ENCODE assay signal across 12 cellular contexts in the genomic region with DNA sequence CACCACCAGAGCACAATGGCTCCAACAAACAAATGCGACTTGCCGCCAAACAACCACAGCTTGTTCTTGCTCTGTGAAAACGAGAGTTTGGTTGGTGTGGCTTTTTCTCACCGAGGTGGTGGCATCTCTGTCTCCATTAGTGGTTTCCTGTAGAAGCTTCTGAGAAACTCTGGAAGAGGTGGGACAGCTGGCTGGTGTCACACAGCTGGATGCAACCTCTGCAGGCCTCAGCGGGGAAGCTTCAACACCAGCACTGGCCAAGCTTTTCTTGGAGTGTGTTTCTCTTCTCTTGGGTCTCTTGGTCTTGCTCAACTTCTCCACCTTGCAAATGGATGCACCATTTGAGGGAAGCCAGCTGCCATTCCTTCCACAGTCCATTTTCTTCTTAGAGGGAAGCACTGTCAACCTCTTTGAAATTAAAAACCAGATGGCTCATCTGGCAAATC.
A peak's percentile ranks its signal among the peaks of the same experiment; 100 is the strongest.
DNase-seq lines count a peak whose midpoint lies in the region; ATAC-seq and TF ChIP-seq lines count a peak whose summit lies in the region.
"Had no signal": no experiment of that assay in that cellular context is flagged by ENCODE, and none has a peak within 500 bp of the region (broad histone marks: within the 10 kb centered on the region; RNA-seq: fewer than 3 reads in every experiment).

No MANE protein-coding gene starts in this region.

- intact Hi-C loops in CD8-positive, alpha-beta T cell (cut with DNase I, micrococcal nuclease), result no loop called here

- H2AFZ ChIP-seq in KMS-11 (ENCODE audit: low read depth), result no peak overlapping the region

- H3K27me3 ChIP-seq in CD8-positive, alpha-beta T cell (ENCODE audit: insufficient read depth, low read length), result no peaks in the 10 kb centered on the region
- peaks cover 96% of the 10 kb centered on the region for H3K27me3 ChIP-seq in KMS-11 (ENCODE audit: insufficient read depth, low read depth)
- H3K27me3 ChIP-seq: left lung had no signal

- H3K36me3 Mint-ChIP-seq in CD8-positive, alpha-beta T cell, result no peaks in the 10 kb centered on the region
- peaks cover 2% of the 10 kb centered on the region for H3K36me3 Mint-ChIP-seq in activated naive CD8-positive, alpha-beta T cell treated with anti-CD3 and anti-CD28 coated beads for 36 hours
- H3K36me3 Mint-ChIP-seq: CD4-positive, CD25-positive, alpha-beta regulatory T cell had no signal

- no peak overlapping the region for H3K4me3 ChIP-seq in CD8-positive, alpha-beta T cell (ENCODE audit: low read depth, low read length)
- H3K4me3 ChIP-seq in KMS-11 (IDR thresholded peaks at IDR 0.05; ENCODE audit: insufficient read depth, low read depth, low read length), result peak overlapping the region; percentile 67
- H3K4me3 ChIP-seq: left lung had no signal

- TF ChIP-seq CTCF in CD8-positive, alpha-beta T cell (IDR thresholded peaks at IDR 0.05), result no peak
- no peak; the same call in 1 of the 2 replicates for TF ChIP-seq CTCF in KMS-11 (conservative IDR thresholded peaks at IDR 0.05; ENCODE audit: low read depth, low read length)

- H3K9me3 ChIP-seq in CD8-positive, alpha-beta T cell (ENCODE audit: low read length), result no peaks in the 10 kb centered on the region
- H3K9me3 ChIP-seq: left lung had no signal

- no peaks in the 10 kb centered on the region for H3K9me3 Mint-ChIP-seq in CD8-positive, alpha-beta T cell
- no peaks in the 10 kb centered on the region for H3K9me3 Mint-ChIP-seq in activated naive CD8-positive, alpha-beta T cell treated with anti-CD3 and anti-CD28 coated beads for 36 hours

- 0 out of 2 replicates have a peak, but pooled peaks cover 9% of the 10 kb centered on the region for H4K20me1 ChIP-seq in KMS-11 (ENCODE audit: insufficient read depth)

- no peak overlapping the region for H3K9ac ChIP-seq in KMS-11

- CTCF ChIA-PET in CD8-positive, alpha-beta T cell (lab: Charles Lee), result interaction anchor here (1.1 to 1.9 kb wide), 2 partner anchors 15 to 17 kb away, joined by 3 to 14 read pairs; no protein-coding TSS in a partner anchor

- DNase-seq in CD8-positive, alpha-beta T cell, result no peak
- peak; percentile 55 for DNase-seq in activated naive CD8-positive, alpha-beta T cell treated with anti-CD3 and anti-CD28 coated beads for 36 hours
- DNase-seq in mesenteric fat pad (ENCODE audit: low spot score) (peak; percentile 49), RKO (ENCODE audit: low spot score) (no peak), NK-92 (lab: John Stamatoyannopoulos, UW; ENCODE audit: unreplicated experiment) (no peak)
- no peak for DNase-seq in activated effector memory CD4-positive, alpha-beta T cell treated with anti-CD3 and anti-CD28 coated beads, Interleukin-2, amount 50 U/mL, for 16 hours
- DNase-seq: left lung, NCI-H1436, NCI-H524 had no signal

- H3K79me2 ChIP-seq in KMS-11 (ENCODE audit: insufficient read depth, low read depth), result no peaks in the 10 kb centered on the region

- peaks cover 45% of the 10 kb centered on the region for H3K4me1 Mint-ChIP-seq in CD8-positive, alpha-beta T cell (ENCODE audit: low read depth)
- peaks cover 55% of the 10 kb centered on the region for H3K4me1 Mint-ChIP-seq in activated naive CD8-positive, alpha-beta T cell treated with anti-CD3 and anti-CD28 coated beads for 36 hours

- peak overlapping the region; percentile 39 for H3K4me3 Mint-ChIP-seq in CD8-positive, alpha-beta T cell
- no peak overlapping the region for H3K4me3 Mint-ChIP-seq in activated naive CD8-positive, alpha-beta T cell treated with anti-CD3 and anti-CD28 coated beads for 36 hours
- H3K4me3 Mint-ChIP-seq: CD4-positive, CD25-positive, alpha-beta regulatory T cell had no signal

- POLR2A ChIA-PET in CD8-positive, alpha-beta T cell (lab: Charles Lee), result no interaction called here

- no peak overlapping the region for H3K27ac Mint-ChIP-seq in CD8-positive, alpha-beta T cell
- no peak overlapping the region for H3K27ac Mint-ChIP-seq in activated naive CD8-positive, alpha-beta T cell treated with anti-CD3 and anti-CD28 coated beads for 36 hours

- no peak overlapping the region for H3K27ac ChIP-seq in CD8-positive, alpha-beta T cell (ENCODE audit: low read depth, low read length)
- no peak overlapping the region for H3K27ac ChIP-seq in KMS-11
- H3K27ac ChIP-seq: left lung had no signal

- H3K27me3 Mint-ChIP-seq in CD8-positive, alpha-beta T cell (ENCODE audit: low read depth), result peaks cover 6% of the 10 kb centered on the region
- peaks cover 10% of the 10 kb centered on the region for H3K27me3 Mint-ChIP-seq in activated naive CD8-positive, alpha-beta T cell treated with anti-CD3 and anti-CD28 coated beads for 36 hours

- no peak for ATAC-seq in CD8-positive, alpha-beta T cell
- ATAC-seq in GM18868 (IDR thresholded peaks at IDR 0.05; ENCODE audit: unreplicated experiment), result no peak
- ATAC-seq: left lung had no signal

- no peaks in the 10 kb centered on the region for H3K36me3 ChIP-seq in CD8-positive, alpha-beta T cell (ENCODE audit: insufficient read depth, low read length)
- H3K36me3 ChIP-seq in KMS-11 (ENCODE audit: insufficient read depth), result no peaks in the 10 kb centered on the region
- H3K36me3 ChIP-seq: left lung had no signal

- peaks cover 49% of the 10 kb centered on the region for H3K4me1 ChIP-seq in CD8-positive, alpha-beta T cell (ENCODE audit: insufficient read depth, low read length)
- peaks cover 70% of the 10 kb centered on the region for H3K4me1 ChIP-seq in KMS-11 (ENCODE audit: low read depth, poor library complexity, severe bottlenecking)

- peak overlapping the region; percentile 71 for H3K4me2 ChIP-seq in KMS-11

Comparison
In these comparisons a context has a peak if more than half of its experiments do, and no peak if none do; other contexts are left out.
1. DNase-seq: peak in activated naive CD8-positive, alpha-beta T cell treated with anti-CD3 and anti-CD28 coated beads for 36 hours (single experiment) and mesenteric fat pad (single experiment); none in CD8-positive, alpha-beta T cell (0 of 7), RKO (single experiment), activated effector memory CD4-positive, alpha-beta T cell treated with anti-CD3 and anti-CD28 coated beads, Interleukin-2, amount 50 U/mL, for 16 hours (single experiment) and NK-92 (single experiment).